19 cellular contexts compared by ENCODE assay signal in genomic region chr10:113585949-113586348, GRCh38. TPM values are rescaled to one million over a fixed set of nuclear protein-coding genes. Genes with fewer than 3 reads are reported as not detected.
A peak's percentile ranks its signal among the peaks of the same experiment; 100 is the strongest.
DNase-seq lines count a peak whose midpoint lies in the region; ATAC-seq and TF ChIP-seq lines count a peak whose summit lies in the region.
"Had no signal": no experiment of that assay in that cellular context is flagged by ENCODE, and none has a peak within 500 bp of the region (broad histone marks: within the 10 kb centered on the region; RNA-seq: fewer than 3 reads in every experiment).

No MANE protein-coding gene starts in this region.

- CTCF ChIA-PET in mammary epithelial cell (lab: Charles Lee; ENCODE audit: low non-redundant PET): no interaction called here

- 25% methylated on average over 1 of the region's 1 CpG for WGBS in mammary epithelial cell (ENCODE audit: low coverage, missing lambda C conversion rate)

- no peaks in the 10 kb centered on the region for H3K36me3 ChIP-seq in mammary epithelial cell (ENCODE audit: insufficient read depth, low read length)
- H3K36me3 ChIP-seq: gastroesophageal sphincter, SJSA1 had no signal

- intact Hi-C loops in mammary epithelial cell (cut with micrococcal nuclease): no loop called here

- peak; percentile 53 for ATAC-seq in GM18517 (IDR thresholded peaks at IDR 0.05; ENCODE audit: unreplicated experiment)
- peak; percentile 69 for ATAC-seq in HG03442 (IDR thresholded peaks at IDR 0.05; ENCODE audit: unreplicated experiment)
- no peak for ATAC-seq in HG03432 (IDR thresholded peaks at IDR 0.05; ENCODE audit: unreplicated experiment)
- ATAC-seq: gastroesophageal sphincter had no signal

- H3K4me2 ChIP-seq in mammary epithelial cell (ENCODE audit: insufficient read depth, low read depth, low read length): no peak overlapping the region

- H3K27me3 ChIP-seq in mammary epithelial cell (ENCODE audit: insufficient read depth, low read length): no peaks in the 10 kb centered on the region
- H3K27me3 ChIP-seq: stomach had no signal

- no TSS peak for BruUV-seq in mammary epithelial cell (replicated peaks; lab: Mats Ljungman, UMichigan)

- no peak overlapping the region for H2AFZ ChIP-seq in mammary epithelial cell (ENCODE audit: low read depth, low read length)

- H3K4me1 ChIP-seq in mammary epithelial cell (ENCODE audit: insufficient read depth, low read length): no peaks in the 10 kb centered on the region
- H3K4me1 ChIP-seq: gastroesophageal sphincter, SJSA1, stomach had no signal

- DNase-seq in Caki2 (ENCODE audit: low read depth) (peak; percentile 29), mammary epithelial cell (peak; percentile 34), iPS-NIHi7 (ENCODE audit: extremely low spot score) (no peak), islet precursor cell (no peak), mesothelial cell of epicardium (ENCODE audit: low spot score in 2 of 2, unreplicated experiment in 2 of 2) (no peak)
- DNase-seq: activated CD4-positive, alpha-beta T cell treated with anti-CD3 and anti-CD28 coated beads for 48 hours; AML-193; NCI-H1092; NCI-H2171; stomach; T1000 had no signal

- dilution Hi-C loops in mammary epithelial cell (cut with HindIII; ENCODE audit: low sequenced_read_pairs): no loop called here

- peaks cover 40% of the 10 kb centered on the region for H3K27me3 Mint-ChIP-seq in mesothelial cell of epicardium (ENCODE audit: low read depth)

- in situ Hi-C loops in Caki2 (cut with HindIII; ENCODE audit: low pct_unique_long_range_greater_than_20kb, low sequenced_read_pairs) (no loop called here), mammary epithelial cell (cut with MboI; ENCODE audit: low sequenced_read_pairs in 2 of 2) (no loop called here)

- no peaks in the 10 kb centered on the region for H4K20me1 ChIP-seq in mammary epithelial cell (ENCODE audit: insufficient read depth, low read length)

- H3K9me3 Mint-ChIP-seq in mesothelial cell of epicardium: no peaks in the 10 kb centered on the region

- H3K9ac ChIP-seq in mammary epithelial cell (ENCODE audit: insufficient read depth, low read length): no peak overlapping the region

- H3K4me3 Mint-ChIP-seq in mesothelial cell of epicardium: no peak overlapping the region

- H3K4me3 ChIP-seq in mammary epithelial cell (replicated peaks in 1 of 3; ENCODE audit: insufficient read depth in 1 of 3, low read depth in 2 of 3, low read length in 3 of 3): no peak overlapping the region
- H3K4me3 ChIP-seq: gastroesophageal sphincter, SJSA1, skin epidermis, stomach had no signal

- no peaks in the 10 kb centered on the region for H3K9me3 ChIP-seq in mammary epithelial cell (replicated peaks; ENCODE audit: insufficient read depth, low read length)
- H3K9me3 ChIP-seq: gastroesophageal sphincter, SJSA1, stomach had no signal

- TF ChIP-seq CTCF in mammary epithelial cell (conservative IDR thresholded peaks at IDR 0.05 in 1 of 2, IDR thresholded peaks at IDR 0.05 in 1 of 2; ENCODE audit: extremely low read depth in 1 of 2, insufficient read depth in 1 of 2, low read depth in 1 of 2, low read length in 2 of 2) (no peak), mesothelial cell of epicardium (IDR thresholded peaks at IDR 0.05; ENCODE audit: unreplicated experiment) (no peak)

- H3K27ac Mint-ChIP-seq in mesothelial cell of epicardium: no peak overlapping the region

- H3K4me1 Mint-ChIP-seq in mesothelial cell of epicardium: no peaks in the 10 kb centered on the region

- no peaks in the 10 kb centered on the region for H3K36me3 Mint-ChIP-seq in mesothelial cell of epicardium

- H3K79me2 ChIP-seq in mammary epithelial cell (ENCODE audit: insufficient read depth, low read length): no peaks in the 10 kb centered on the region

- no peak overlapping the region for H3K27ac ChIP-seq in mammary epithelial cell (ENCODE audit: insufficient read depth, low read depth, low read length)
- H3K27ac ChIP-seq: gastroesophageal sphincter, SJSA1, skin epidermis, stomach had no signal

RNA-seq across cellular contexts. Expression of gene HABP2, which starts 33.1 kb away (rescaled TPM):
- 0.72 and 1.6 TPM in 2 replicates for total RNA-seq in Caki2 (2014; rRNA removed; shearing (Covaris generic); ENCODE audit: low replicate concordance)
- total RNA-seq in mammary epithelial cell: not detected
- polyA plus RNA-seq in mammary epithelial cell: not detected
- not detected for polyA minus RNA-seq in mammary epithelial cell
- 0.13 TPM in 1 of 3 replicates, not detected in the others for total RNA-seq in mesothelial cell of epicardium
- total RNA-seq: gastroesophageal sphincter, mononuclear cell, SJSA1, urinary bladder had no signal

Comparison
In these comparisons a context has a peak if more than half of its experiments do, and no peak if none do; other contexts are left out.
1. DNase-seq: peak in Caki2 (single experiment) and mammary epithelial cell (single experiment); none in iPS-NIHi7 (single experiment), islet precursor cell (single experiment) and mesothelial cell of epicardium (0 of 2).